17 cellular contexts compared by ENCODE assay signal in genomic region chr7:11130012-11130411, GRCh38.
DNase-seq lines count a peak whose midpoint lies in the region; ATAC-seq and TF ChIP-seq lines count a peak whose summit lies in the region.
"Had no signal": no experiment of that assay in that cellular context is flagged by ENCODE, and none has a peak within 500 bp of the region (broad histone marks: within the 10 kb centered on the region; RNA-seq: fewer than 3 reads in every experiment).

No MANE protein-coding gene starts in this region.

- no peak for TF ChIP-seq CTCF in choroid plexus epithelial cell (conservative IDR thresholded peaks at IDR 0.05; ENCODE audit: low read depth, low read length)

- no peak overlapping the region for H3K4me3 ChIP-seq in choroid plexus epithelial cell (ENCODE audit: low read depth, low read length)
- H3K4me3 ChIP-seq: GM23248, heart left ventricle, Peyer's patch, spleen, transverse colon had no signal

- ATAC-seq in stimulated activated memory B cell treated with anti-CD40 and anti-IgM and Interleukin-4, amounts not matched to agents 10 μg/mL and 1 μg/mL and 100 μg/mL, for 72 hours, result no peak
- ATAC-seq: heart left ventricle had no signal

- H3K9me3 Mint-ChIP-seq in stimulated activated memory B cell treated with anti-CD40 and anti-IgM and Interleukin-4, amounts not matched to agents 10 μg/mL and 1 μg/mL and 100 μg/mL, for 72 hours, result no peaks in the 10 kb centered on the region

- no peaks in the 10 kb centered on the region for H3K27me3 Mint-ChIP-seq in stimulated activated memory B cell treated with anti-CD40 and anti-IgM and Interleukin-4, amounts not matched to agents 10 μg/mL and 1 μg/mL and 100 μg/mL, for 72 hours

- H3K36me3 Mint-ChIP-seq in stimulated activated memory B cell treated with anti-CD40 and anti-IgM and Interleukin-4, amounts not matched to agents 10 μg/mL and 1 μg/mL and 100 μg/mL, for 72 hours, result peaks cover 55% of the 10 kb centered on the region

- no peak overlapping the region for H3K27ac Mint-ChIP-seq in stimulated activated memory B cell treated with anti-CD40 and anti-IgM and Interleukin-4, amounts not matched to agents 10 μg/mL and 1 μg/mL and 100 μg/mL, for 72 hours

- DNase-seq in H4 (ENCODE audit: low spot score) (peak; percentile 94), NCI-H460 (ENCODE audit: extremely low read depth, low read depth) (peak; percentile 59), choroid plexus epithelial cell (ENCODE audit: low read depth) (peak; percentile 80), non-pigmented ciliary epithelial cell (ENCODE audit: low read depth) (peak; percentile 45), islet precursor cell (no peak), GM19240 (ENCODE audit: insufficient read length, low spot score) (no peak), AG08395 (ENCODE audit: low spot score) (no peak)
- DNase-seq: amygdala; effector memory CD4-positive, alpha-beta T cell; GM23248; heart left ventricle; NCI-H1105; NCI-H526 treated with DMSO at 0.1 percent for 48 hours; Peyer's patch; spleen; transverse colon had no signal

- H3K4me3 Mint-ChIP-seq in stimulated activated memory B cell treated with anti-CD40 and anti-IgM and Interleukin-4, amounts not matched to agents 10 μg/mL and 1 μg/mL and 100 μg/mL, for 72 hours, result no peak overlapping the region

- H3K4me1 Mint-ChIP-seq in stimulated activated memory B cell treated with anti-CD40 and anti-IgM and Interleukin-4, amounts not matched to agents 10 μg/mL and 1 μg/mL and 100 μg/mL, for 72 hours, result peaks cover 27% of the 10 kb centered on the region

Comparison
In these comparisons a context has a peak if more than half of its experiments do, and no peak if none do; other contexts are left out.
1. DNase-seq: peak in H4 (single experiment), NCI-H460 (single experiment), choroid plexus epithelial cell (single experiment) and non-pigmented ciliary epithelial cell (single experiment); none in islet precursor cell (single experiment), GM19240 (single experiment) and AG08395 (single experiment).